ENCODE assay signal across 16 cellular contexts in the genomic region with DNA sequence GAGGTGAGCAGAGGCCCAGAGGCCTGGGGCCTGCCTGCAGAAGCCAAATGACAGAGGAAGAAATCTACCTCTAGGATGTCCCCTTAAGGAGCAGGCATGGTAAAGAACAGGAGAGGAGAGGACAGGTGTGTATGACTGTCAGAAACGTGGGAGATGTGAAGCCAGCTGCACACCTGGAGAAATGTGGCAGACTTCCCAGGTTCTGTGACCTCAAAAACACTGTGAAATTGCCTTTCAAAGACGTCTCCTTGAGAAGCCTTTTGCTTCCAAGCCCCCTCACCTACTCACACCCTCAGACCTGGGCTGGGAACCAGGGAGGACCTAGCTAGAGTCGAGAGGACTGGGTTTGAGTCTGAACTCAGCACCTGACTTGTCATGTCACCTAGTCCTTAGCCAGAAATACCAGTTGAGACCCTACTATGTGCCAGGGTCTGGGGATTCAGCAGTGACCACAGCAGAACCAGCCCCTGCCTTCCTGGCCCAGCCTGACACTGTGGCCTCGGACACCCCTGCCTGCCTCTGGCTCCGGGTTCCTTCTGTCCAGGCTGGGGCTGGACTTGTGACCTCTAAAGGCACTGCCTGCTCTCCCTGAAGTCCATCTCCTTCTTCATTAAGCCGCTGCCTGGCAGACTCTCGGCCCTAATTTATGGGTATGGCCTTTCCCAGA. TPM values are rescaled to one million over a fixed set of nuclear protein-coding genes. Genes with fewer than 3 reads are reported as not detected.
DNase-seq lines count a peak whose midpoint lies in the region; ATAC-seq and TF ChIP-seq lines count a peak whose summit lies in the region.
"Had no signal": no experiment of that assay in that cellular context is flagged by ENCODE, and none has a peak within 500 bp of the region (broad histone marks: within the 10 kb centered on the region; RNA-seq: fewer than 3 reads in every experiment).

No MANE protein-coding gene starts in this region.

- CTCF ChIA-PET in activated CD8-positive, alpha-beta memory T cell treated with anti-CD3 and anti-CD28 coated beads, Interleukin-2, amount 10 ng/mL, durations not matched to agents 7 days and 5 days (lab: Charles Lee), result interaction anchor here (1.0 to 17.1 kb wide), 6 partner anchors 12 to 793 kb away, joined by 3 to 572 read pairs (median 30); no protein-coding TSS in a partner anchor

- H3K27me3 ChIP-seq in heart right ventricle, result peaks cover 6 to 54% (median 33%) of the 10 kb centered on the region in 7 donors
- peaks cover 0 to 62% of the 10 kb centered on the region in 2 donors for H3K27me3 ChIP-seq in tibial artery

- H3K27me3 Mint-ChIP-seq in activated CD8-positive, alpha-beta memory T cell treated with anti-CD3 and anti-CD28 coated beads, Interleukin-2, amount 10 ng/mL, durations not matched to agents 7 days and 5 days, result peaks cover 61% of the 10 kb centered on the region

- H3K36me3 Mint-ChIP-seq in activated CD8-positive, alpha-beta memory T cell treated with anti-CD3 and anti-CD28 coated beads, Interleukin-2, amount 10 ng/mL, durations not matched to agents 7 days and 5 days, result no peaks in the 10 kb centered on the region

- DNase-seq in cardiac septum (ENCODE audit: low spot score), result peak; percentile 51
- DNase-seq in heart right ventricle, result no peak
- DNase-seq in activated CD8-positive, alpha-beta memory T cell treated with anti-CD3 and anti-CD28 coated beads, Interleukin-2, amount 10 ng/mL, durations not matched to agents 7 days and 5 days, result peak; percentile 35
- DNase-seq in mesenteric fat pad (ENCODE audit: low spot score), result peak; percentile 79
- DNase-seq in tibial artery, result peak; percentile 4 to 56
- no peak for DNase-seq in NCI-H146 treated with DMSO at 0.1 percent for 48 hours (lab: John Stamatoyannopoulos, UW; ENCODE audit: unreplicated experiment)
- DNase-seq in mucosa of descending colon, result no peak
- DNase-seq: NCI-H1436 treated with DMSO at 0.1 percent for 48 hours, NCI-H2081 treated with DMSO at 0.1 percent for 48 hours, NCI-H446, NCI-H748 treated with DMSO at 0.1 percent for 48 hours, SHP77 treated with DMSO at 0.1 percent for 48 hours had no signal

- ATAC-seq in heart right ventricle, result no peak
- ATAC-seq in activated CD8-positive, alpha-beta memory T cell treated with anti-CD3 and anti-CD28 coated beads, Interleukin-2, amount 10 ng/mL, durations not matched to agents 7 days and 5 days, result no peak
- ATAC-seq in GM21390 (IDR thresholded peaks at IDR 0.05; ENCODE audit: unreplicated experiment), result no peak
- ATAC-seq in mucosa of descending colon, result no peak
- ATAC-seq: HCT116 had no signal

- no peak overlapping the region for H3K27ac Mint-ChIP-seq in activated CD8-positive, alpha-beta memory T cell treated with anti-CD3 and anti-CD28 coated beads, Interleukin-2, amount 10 ng/mL, durations not matched to agents 7 days and 5 days

- H3K36me3 ChIP-seq in heart right ventricle, result no peaks in the 10 kb centered on the region
- H3K36me3 ChIP-seq in tibial artery, result no peaks in the 10 kb centered on the region
- no peaks in the 10 kb centered on the region for H3K36me3 ChIP-seq in mucosa of descending colon (ENCODE audit: low read depth)
- H3K36me3 ChIP-seq: BLaER1 treated with 17β-estradiol and CSF1 and Interleukin-3, amounts not matched to agents 10 nM and 100 nM had no signal

- no peaks in the 10 kb centered on the region for H3K9me3 ChIP-seq in heart right ventricle
- H3K9me3 ChIP-seq in tibial artery, result no peaks in the 10 kb centered on the region
- H3K9me3 ChIP-seq in mucosa of descending colon, result no peaks in the 10 kb centered on the region

- H3K27ac ChIP-seq in heart right ventricle (no peak overlapping the region), tibial artery (no peak overlapping the region)
- H3K27ac ChIP-seq: BLaER1 treated with 17β-estradiol and CSF1 and Interleukin-3, amounts not matched to agents 10 nM and 100 nM had no signal

- H3K4me1 Mint-ChIP-seq in activated CD8-positive, alpha-beta memory T cell treated with anti-CD3 and anti-CD28 coated beads, Interleukin-2, amount 10 ng/mL, durations not matched to agents 7 days and 5 days, result peaks cover 6% of the 10 kb centered on the region

- TF ChIP-seq CTCF in heart right ventricle (IDR thresholded peaks at IDR 0.05) (no peak), tibial artery (IDR thresholded peaks at IDR 0.05) (no peak), mucosa of descending colon (IDR thresholded peaks at IDR 0.05) (no peak)

- 78 to 82% methylated on average over 7 of the region's 7 CpGs for WGBS in heart right ventricle, 2 donors

- intact Hi-C loops in cardiac septum (cut with DNase I), result loop anchor here (5.0 kb wide), 1 partner anchor 39 kb away; no protein-coding TSS in a partner anchor
- intact Hi-C loops in heart right ventricle (cut with DNase I), result loop anchor here in 9 of 10 donors (5.0 to 10.0 kb wide), 8 partner anchors 39 to 321 kb away; no protein-coding TSS in a partner anchor
- intact Hi-C loops in tibial artery (cut with DNase I; ENCODE audit: low total_unique reads), result no loop called here
- intact Hi-C loops in mucosa of descending colon (cut with DNase I, micrococcal nuclease), result loop anchor here (5.0 to 10.0 kb wide), 2 partner anchors 104 to 311 kb away; no protein-coding TSS in a partner anchor

- H3K9me3 Mint-ChIP-seq in activated CD8-positive, alpha-beta memory T cell treated with anti-CD3 and anti-CD28 coated beads, Interleukin-2, amount 10 ng/mL, durations not matched to agents 7 days and 5 days (ENCODE audit: low read depth), result no peaks in the 10 kb centered on the region

- H3K4me1 ChIP-seq in heart right ventricle (peaks cover 0 to 6% (median 0%) of the 10 kb centered on the region in 9 donors), tibial artery (peaks cover 0 to 14% (median 8%) of the 10 kb centered on the region in 4 donors), mucosa of descending colon (ENCODE audit: low read depth) (peaks cover 5% of the 10 kb centered on the region)

- no peak overlapping the region for H3K4me3 Mint-ChIP-seq in activated CD8-positive, alpha-beta memory T cell treated with anti-CD3 and anti-CD28 coated beads, Interleukin-2, amount 10 ng/mL, durations not matched to agents 7 days and 5 days

- H3K4me3 ChIP-seq in heart right ventricle, result no peak overlapping the region
- H3K4me3 ChIP-seq in tibial artery, result no peak overlapping the region
- H3K4me3 ChIP-seq in mucosa of descending colon, result no peak overlapping the region
- H3K4me3 ChIP-seq: BLaER1 treated with 17β-estradiol and CSF1 and Interleukin-3, amounts not matched to agents 10 nM and 100 nM had no signal

RNA-seq across cellular contexts. Expression of a gene that starts 5.6 kb away (rescaled TPM):
- total RNA-seq in cardiac septum (0.08 TPM), heart right ventricle (under 1 TPM in 5 of 10 donors, not detected in 5; 0.09 to 0.37 (median 0.17) TPM), mesenteric fat pad (1.6 TPM), mucosa of descending colon (under 1 TPM in 2 of 3 donors, not detected in 1; 0.17 to 0.57 TPM)
- under 1 TPM; 0.07 to 0.16 TPM for polyA plus RNA-seq in heart right ventricle
- total RNA-seq in activated CD8-positive, alpha-beta memory T cell treated with anti-CD3 and anti-CD28 coated beads, Interleukin-2, amount 10 ng/mL, durations not matched to agents 7 days and 5 days, result under 1 TPM; 0.07 to 0.15 TPM
- total RNA-seq: HT-29 had no signal

Comparison
In these comparisons a context has a peak if more than half of its experiments do, and no peak if none do; other contexts are left out.
1. DNase-seq: peak in cardiac septum (single experiment), activated CD8-positive, alpha-beta memory T cell treated with anti-CD3 and anti-CD28 coated beads, Interleukin-2, amount 10 ng/mL, durations not matched to agents 7 days and 5 days (single experiment), mesenteric fat pad (single experiment) and tibial artery (2 of 2); none in heart right ventricle (0 of 2), NCI-H146 treated with DMSO at 0.1 percent for 48 hours (single experiment) and mucosa of descending colon (0 of 3).